ENCODE assay signal across 10 cellular contexts in genomic region chr5:33297760-33298216, GRCh38.
A peak's percentile ranks its signal among the peaks of the same experiment; 100 is the strongest.
DNase-seq lines count a peak whose midpoint lies in the region; ATAC-seq and TF ChIP-seq lines count a peak whose summit lies in the region.
"Had no signal": no experiment of that assay in that cellular context is flagged by ENCODE, and none has a peak within 500 bp of the region (broad histone marks: within the 10 kb centered on the region; RNA-seq: fewer than 3 reads in every experiment).

No MANE protein-coding gene starts in this region.

- intact Hi-C loops in HCT116 (cut with micrococcal nuclease): loop anchor here (2.0 kb wide), 1 partner anchor 589 kb away; no protein-coding TSS in a partner anchor

- no TSS peak for BruUV-seq in HCT116 (replicated peaks; lab: Mats Ljungman, UMichigan)

- H2AFZ ChIP-seq in HCT116 (ENCODE audit: low read depth, low read length, poor library complexity, severe bottlenecking) (no peak overlapping the region), mesenchymal stem cell (ENCODE audit: low read depth, low read length) (no peak overlapping the region)

- H3K27ac ChIP-seq in C4-2B (no peak overlapping the region), HCT116 (ENCODE audit: low read depth, low read length) (no peak overlapping the region), VCaP (no peak overlapping the region), mesenchymal stem cell (ENCODE audit: low read length, poor library complexity, severe bottlenecking) (no peak overlapping the region)

- TF ChIP-seq CTCF in C4-2B (conservative IDR thresholded peaks at IDR 0.05): peak; percentile 23; the same call in 1 of the 2 replicates
- peak; percentile 77 to 97 (median 96) for TF ChIP-seq CTCF in HCT116 (IDR thresholded peaks at IDR 0.05 in 2 of 3, conservative IDR thresholded peaks at IDR 0.05 in 1 of 3; ENCODE audit: borderline replicate concordance in 1 of 3, insufficient read depth in 1 of 3, low read depth in 2 of 3, low read length in 2 of 3)
- peak; percentile 43 for TF ChIP-seq CTCF in VCaP (conservative IDR thresholded peaks at IDR 0.05)

- H3K4me3 ChIP-seq in HCT116 (replicated peaks in 1 of 2; ENCODE audit: low read depth in 1 of 2, low read length in 2 of 2): no peak overlapping the region
- H3K4me3 ChIP-seq in mesenchymal stem cell (ENCODE audit: insufficient read depth in 1 of 2, low read depth in 1 of 2, low read length in 2 of 2): no peak overlapping the region

- H4K8ac ChIP-seq in mesenchymal stem cell (ENCODE audit: low read length): peak overlapping the region; percentile 64

- H3K9me3 Mint-ChIP-seq in stimulated activated naive B cell treated with anti-CD40 and anti-IgM and Interleukin-4, amounts not matched to agents 10 μg/mL and 1 μg/mL and 100 μg/mL, for 72 hours: no peaks in the 10 kb centered on the region

- no peak overlapping the region for H3K4me3 Mint-ChIP-seq in stimulated activated naive B cell treated with anti-CD40 and anti-IgM and Interleukin-4, amounts not matched to agents 10 μg/mL and 1 μg/mL and 100 μg/mL, for 72 hours

- no peaks in the 10 kb centered on the region for H3K27me3 Mint-ChIP-seq in stimulated activated naive B cell treated with anti-CD40 and anti-IgM and Interleukin-4, amounts not matched to agents 10 μg/mL and 1 μg/mL and 100 μg/mL, for 72 hours

- RAD21 ChIA-PET in HCT116 (lab: Charles Lee; ENCODE audit: low non-redundant PET in 1 of 2, low total read pairs in 2 of 2, uncharacterized antibody in 2 of 2, unreplicated experiment in 2 of 2): no interaction called here

- H3K9me3 ChIP-seq in HCT116 (ENCODE audit: control insufficient read depth in 1 of 2, insufficient read depth in 1 of 2, low read depth in 1 of 2, low read length in 2 of 2) (no peaks in the 10 kb centered on the region), mesenchymal stem cell (ENCODE audit: control insufficient read depth, low read length) (peaks cover 3% of the 10 kb centered on the region)

- H3K23ac ChIP-seq in mesenchymal stem cell (ENCODE audit: low read length in 2 of 2): no peak overlapping the region

- no peaks in the 10 kb centered on the region for H3K36me3 Mint-ChIP-seq in stimulated activated naive B cell treated with anti-CD40 and anti-IgM and Interleukin-4, amounts not matched to agents 10 μg/mL and 1 μg/mL and 100 μg/mL, for 72 hours

- H3K4me1 ChIP-seq in HCT116 (ENCODE audit: control insufficient read depth in 1 of 2, insufficient read depth in 2 of 2, low read length in 2 of 2) (no peaks in the 10 kb centered on the region), mesenchymal stem cell (ENCODE audit: control insufficient read depth, insufficient read depth, low read depth, low read length) (no peaks in the 10 kb centered on the region)

- H3K4me1 Mint-ChIP-seq in stimulated activated naive B cell treated with anti-CD40 and anti-IgM and Interleukin-4, amounts not matched to agents 10 μg/mL and 1 μg/mL and 100 μg/mL, for 72 hours: peaks cover 12 to 18% of the 10 kb centered on the region in 2 donors

- no peak overlapping the region for H2BK120ac ChIP-seq in mesenchymal stem cell (ENCODE audit: low read depth, low read length)

- H2BK15ac ChIP-seq in mesenchymal stem cell (ENCODE audit: low read depth, poor library complexity, severe bottlenecking): no peak overlapping the region

- 97% methylated on average over 23 of the region's 23 CpGs for WGBS in mesenchymal stem cell

- H3K36me3 ChIP-seq in HCT116 (ENCODE audit: control insufficient read depth in 1 of 2, insufficient read depth in 2 of 2, low read length in 2 of 2) (no peaks in the 10 kb centered on the region), mesenchymal stem cell (ENCODE audit: control insufficient read depth in 1 of 2, insufficient read depth in 2 of 2, low read depth in 1 of 2, low read length in 2 of 2) (no peaks in the 10 kb centered on the region)

- H3K27me3 ChIP-seq in HCT116 (ENCODE audit: insufficient read depth, low read length) (no peaks in the 10 kb centered on the region), mesenchymal stem cell (ENCODE audit: control insufficient read depth in 1 of 2, insufficient read depth in 1 of 2, low read length in 2 of 2) (no peaks in the 10 kb centered on the region)

- H3K9ac ChIP-seq in HCT116 (ENCODE audit: low read length) (no peak overlapping the region), mesenchymal stem cell (ENCODE audit: low read length) (no peak overlapping the region)

- H3K79me2 ChIP-seq in HCT116 (ENCODE audit: insufficient read depth, low read length): no peaks in the 10 kb centered on the region

- no peak overlapping the region for H4K91ac ChIP-seq in mesenchymal stem cell (ENCODE audit: low read length)

- H3K79me1 ChIP-seq in mesenchymal stem cell (replicated peaks; ENCODE audit: low read length, poor library complexity, severe bottlenecking): no peaks in the 10 kb centered on the region

- DNase-seq in HCT116 (ENCODE audit: low read depth, low spot score) (no peak), mesenchymal stem cell (no peak)
- DNase-seq in stimulated activated naive B cell treated with anti-CD40 and anti-IgM and Interleukin-4, amounts not matched to agents 10 μg/mL and 1 μg/mL and 100 μg/mL, for 72 hours: no peak
- DNase-seq: activated naive CD4-positive, alpha-beta T cell treated with anti-CD3 and anti-CD28 coated beads, Interleukin-2, amount 50 U/mL, for 16 hours; Karpas-422 had no signal

- H3K4me2 ChIP-seq in HCT116 (ENCODE audit: low read length) (no peak overlapping the region), mesenchymal stem cell (ENCODE audit: low read length, poor library complexity, severe bottlenecking) (no peak overlapping the region)

- ATAC-seq in HCT116: peak; percentile 74
- ATAC-seq in stimulated activated naive B cell treated with anti-CD40 and anti-IgM and Interleukin-4, amounts not matched to agents 10 μg/mL and 1 μg/mL and 100 μg/mL, for 72 hours (replicated peaks): no peak
- ATAC-seq in GM19035 (IDR thresholded peaks at IDR 0.05; ENCODE audit: unreplicated experiment): no peak
- no peak for ATAC-seq in HG03469 (IDR thresholded peaks at IDR 0.05; ENCODE audit: unreplicated experiment)
- ATAC-seq in HG02885 (IDR thresholded peaks at IDR 0.05; ENCODE audit: poor library complexity, unreplicated experiment): no peak

- no peaks in the 10 kb centered on the region for H3K9me2 ChIP-seq in HCT116 (ENCODE audit: insufficient read depth)

- TF ChIP-seq RAD21 in HCT116 (IDR thresholded peaks at IDR 0.05; ENCODE audit: low read depth): peak; percentile 12; the same call in 1 of the 2 replicates

- CTCF ChIA-PET in HCT116 (lab: Charles Lee): interaction anchor here (0.8 to 3.6 kb wide), 3 partner anchors 13 to 26 kb away, joined by 3 to 9 read pairs (median 5); no protein-coding TSS in a partner anchor

- peak overlapping the region; percentile 65 for H2AK5ac ChIP-seq in mesenchymal stem cell (ENCODE audit: low read length, severe bottlenecking)

- H4K20me1 ChIP-seq in HCT116 (ENCODE audit: insufficient read depth): no peaks in the 10 kb centered on the region

- no peak for TF ChIP-seq POLR2A in HCT116 (IDR thresholded peaks at IDR 0.05; ENCODE audit: borderline replicate concordance, extremely low read depth, insufficient read depth, insufficient read length)

- H2BK12ac ChIP-seq in mesenchymal stem cell (ENCODE audit: low read length in 2 of 2): peak overlapping the region in 1 of 2 experiments; percentile 72

- H3K18ac ChIP-seq in mesenchymal stem cell (ENCODE audit: low read depth in 1 of 2, low read length in 2 of 2): peak overlapping the region in 1 of 2 experiments; percentile 33

- H2BK5ac ChIP-seq in mesenchymal stem cell (ENCODE audit: low read depth, low read length, poor library complexity, severe bottlenecking): no peak overlapping the region

- no peak overlapping the region for H3K27ac Mint-ChIP-seq in stimulated activated naive B cell treated with anti-CD40 and anti-IgM and Interleukin-4, amounts not matched to agents 10 μg/mL and 1 μg/mL and 100 μg/mL, for 72 hours

- peak overlapping the region in 1 of 2 experiments; percentile 60 for H3K14ac ChIP-seq in mesenchymal stem cell (ENCODE audit: low read length in 2 of 2)

- POLR2A ChIA-PET in HCT116 (lab: Charles Lee): no interaction called here

- peak overlapping the region in 1 of 2 experiments; percentile 16 for H3K4ac ChIP-seq in mesenchymal stem cell (ENCODE audit: low read depth in 1 of 2, low read length in 2 of 2)

TF ChIP-seq in HCT116, 20 proteins besides CTCF, POLR2A, EP300 and RAD21:
- TF ChIP-seq ZBTB33 (IDR thresholded peaks at IDR 0.05; ENCODE audit: extremely low read depth, insufficient replicate concordance, low read length): no peak
- 0 out of 2 replicates have a peak, but pooled peaks have one; percentile 56 for TF ChIP-seq CBX3 (IDR thresholded peaks at IDR 0.05; ENCODE audit: low read depth)

Comparison
In these comparisons a context has a peak if more than half of its experiments do, and no peak if none do; other contexts are left out.
1. CTCF ChIP-seq: peak in every context shown above with its lines; median percentile 96 in HCT116; 43 in VCaP; 23 in C4-2B.